28 cellular contexts compared by ENCODE assay signal in the genomic region with DNA sequence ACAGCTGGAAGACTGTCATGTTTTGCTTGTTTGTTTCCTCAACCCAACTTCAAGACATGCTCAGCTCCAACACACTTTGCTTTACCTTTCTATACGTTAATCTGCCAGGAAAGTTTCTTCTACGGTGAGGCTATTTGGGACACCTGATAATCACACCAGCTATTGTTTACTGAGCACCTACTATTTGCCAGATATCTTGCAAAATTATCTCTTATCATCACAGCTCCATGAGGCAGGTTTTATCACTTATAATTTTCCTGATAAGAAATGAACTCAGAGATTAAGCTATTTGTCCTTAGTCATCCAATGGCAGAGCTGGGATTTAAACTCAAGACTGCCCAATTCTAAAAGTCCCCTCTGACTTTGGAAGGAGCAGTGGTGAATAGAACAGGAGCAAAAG.
"Had no signal": no experiment of that assay in that cellular context is flagged by ENCODE, and none has a peak within 500 bp of the region (broad histone marks: within the 10 kb centered on the region; RNA-seq: fewer than 3 reads in every experiment).

No MANE protein-coding gene starts in this region.

- H3K36me3 ChIP-seq: colonic mucosa, esophagus muscularis mucosa, left lung, lower lobe of right lung, neutrophil, spleen, suprapubic skin, transverse colon, upper lobe of right lung, uterus had no signal

- DNase-seq: colonic mucosa; effector CD8-positive, alpha-beta T cell; endodermal cell; foreskin keratinocyte; glutamatergic neuron; kidney; left lung; mucosa of descending colon; naive B cell; spleen; stimulated activated CD4-positive, alpha-beta T cell treated with anti-CD3 and anti-CD28 coated beads, Interleukin-2, amount 100 ng/mL, for 48 hours; stimulated activated naive B cell treated with anti-CD40 and anti-IgM and Interleukin-4, amounts not matched to agents 10 μg/mL and 1 μg/mL and 100 μg/mL, for 72 hours; transverse colon; upper lobe of right lung had no signal

- H3K4me1 ChIP-seq: colonic mucosa, foreskin keratinocyte, left lung, lower lobe of right lung, parathyroid adenoma, spleen, uterus had no signal

- H3K4me3 ChIP-seq: colonic mucosa, esophagus muscularis mucosa, left lung, lower lobe of right lung, mucosa of descending colon, skin epidermis, spleen, suprapubic skin, transverse colon, upper lobe of right lung, uterus had no signal

- H3K27me3 Mint-ChIP-seq: naive B cell had no signal

- H3K27ac ChIP-seq: colonic mucosa, esophagus muscularis mucosa, foreskin keratinocyte, left lung, lower lobe of right lung, neutrophil, parathyroid adenoma, skin epidermis, spleen, suprapubic skin, transverse colon, upper lobe of right lung, uterus had no signal

- H3K9me3 Mint-ChIP-seq: central memory CD8-positive, alpha-beta T cell; dendritic cell treated with granulocyte-macrophage colony-stimulating factor and Interleukin-4, amounts not matched to agents 40 ng/mL and 50 ng/mL, for 4 days; natural killer cell treated with Interleukin-12 subunit alpha and Interleukin-12 subunit beta and Interleukin-15 and Interleukin-18, amount 100 ng/mL, for 72 hours; stimulated activated naive CD8-positive, alpha-beta T cell treated with anti-CD3 and anti-CD28 coated beads, Interleukin-15, Interleukin-2, amounts not matched to agents 100 ng/mL and 50 ng/mL, for 24 hours had no signal

- H3K36me3 Mint-ChIP-seq: naive B cell; natural killer cell treated with Interleukin-12 subunit alpha and Interleukin-12 subunit beta and Interleukin-15 and Interleukin-18, amount 100 ng/mL, for 72 hours; stimulated activated naive B cell treated with anti-CD40 and anti-IgM and Interleukin-4, amounts not matched to agents 10 μg/mL and 1 μg/mL and 100 μg/mL, for 72 hours had no signal

- H3K27me3 ChIP-seq: colonic mucosa, esophagus muscularis mucosa, left lung, neutrophil, spleen, suprapubic skin, transverse colon, upper lobe of right lung, uterus had no signal

- H2AFZ ChIP-seq: parathyroid adenoma had no signal

- H3K27ac Mint-ChIP-seq: endodermal cell; mesothelial cell of epicardium; natural killer cell treated with Interleukin-12 subunit alpha and Interleukin-12 subunit beta and Interleukin-15 and Interleukin-18, amount 100 ng/mL, for 72 hours; progenitor cell of endocrine pancreas; stimulated activated naive B cell treated with anti-CD40 and anti-IgM and Interleukin-4, amounts not matched to agents 10 μg/mL and 1 μg/mL and 100 μg/mL, for 72 hours; stimulated activated naive CD8-positive, alpha-beta T cell treated with anti-CD3 and anti-CD28 coated beads, Interleukin-15, Interleukin-2, amounts not matched to agents 100 ng/mL and 50 ng/mL, for 24 hours had no signal

- ATAC-seq: foreskin keratinocyte; left lung; lower lobe of right lung; mucosa of descending colon; natural killer cell treated with Interleukin-12 subunit alpha and Interleukin-12 subunit beta and Interleukin-15 and Interleukin-18, amount 100 ng/mL, for 72 hours; stimulated activated naive B cell treated with anti-CD40 and anti-IgM and Interleukin-4, amounts not matched to agents 10 μg/mL and 1 μg/mL and 100 μg/mL, for 72 hours; upper lobe of right lung had no signal

- H3K4me1 Mint-ChIP-seq: central memory CD8-positive, alpha-beta T cell; naive B cell had no signal

- H3K4me3 Mint-ChIP-seq: central memory CD8-positive, alpha-beta T cell; dendritic cell treated with granulocyte-macrophage colony-stimulating factor and Interleukin-4, amounts not matched to agents 40 ng/mL and 50 ng/mL, for 4 days; endodermal cell; mesothelial cell of epicardium; naive B cell; natural killer cell treated with Interleukin-12 subunit alpha and Interleukin-12 subunit beta and Interleukin-15 and Interleukin-18, amount 100 ng/mL, for 72 hours; neural crest cell; stimulated activated naive B cell treated with anti-CD40 and anti-IgM and Interleukin-4, amounts not matched to agents 10 μg/mL and 1 μg/mL and 100 μg/mL, for 72 hours; stimulated activated naive CD8-positive, alpha-beta T cell treated with anti-CD3 and anti-CD28 coated beads, Interleukin-15, Interleukin-2, amounts not matched to agents 100 ng/mL and 50 ng/mL, for 24 hours had no signal

- H3K9me3 ChIP-seq: colonic mucosa, esophagus muscularis mucosa, lower lobe of right lung, mucosa of descending colon, neutrophil, suprapubic skin, transverse colon, upper lobe of right lung, uterus had no signal

- H3K9ac ChIP-seq: parathyroid adenoma had no signal
